15 cellular contexts compared by ENCODE assay signal in genomic region chr1:168689726-168690602, GRCh38. TPM values are rescaled to one million over a fixed set of nuclear protein-coding genes. Genes with fewer than 3 reads are reported as not detected.
DNase-seq lines count a peak whose midpoint lies in the region; ATAC-seq, FAIRE-seq and TF ChIP-seq lines count a peak whose summit lies in the region.
"Had no signal": no experiment of that assay in that cellular context is flagged by ENCODE, and none has a peak within 500 bp of the region (broad histone marks: within the 10 kb centered on the region; RNA-seq: fewer than 3 reads in every experiment).

No MANE protein-coding gene starts in this region.

- TF ChIP-seq CTCF in heart left ventricle (IDR thresholded peaks at IDR 0.05) (no peak), pancreas (IDR thresholded peaks at IDR 0.05) (no peak), omental fat pad (IDR thresholded peaks at IDR 0.05) (no peak)

- H3K36me3 ChIP-seq in heart left ventricle, result no peaks in the 10 kb centered on the region
- H3K36me3 ChIP-seq in pancreas, result no peaks in the 10 kb centered on the region
- H3K36me3 ChIP-seq: BLaER1 treated with 17β-estradiol and CSF1 and Interleukin-3, amounts not matched to agents 10 nM and 100 nM; brain microvascular endothelial cell had no signal

- peak; percentile 28 for DNase-seq in COLO829 (ENCODE audit: low spot score)
- peak; percentile 75 for DNase-seq in RCC 7860 (ENCODE audit: low spot score)
- peak in 3 of 5 donors; percentile 23 to 55 (median 26) for DNase-seq in heart left ventricle
- peak in 4 of 6 donors; percentile 15 to 59 (median 42) for DNase-seq in pancreas
- no peak for DNase-seq in omental fat pad (ENCODE audit: low spot score)
- no peak for DNase-seq in DMS114 treated with DMSO at 0.1 percent for 48 hours (lab: John Stamatoyannopoulos, UW; ENCODE audit: unreplicated experiment)
- DNase-seq: activated CD4-positive, CD25-positive, alpha-beta regulatory T cell; brain microvascular endothelial cell; stimulated activated CD8-positive, alpha-beta memory T cell treated with anti-CD3 and anti-CD28 coated beads, Interleukin-4, amount 100 ng/mL, for 48 hours had no signal

- H3K27ac ChIP-seq in heart left ventricle (peak overlapping the region in 7 of 12 donors; percentile 18 to 57 (median 42)), pancreas (peak overlapping the region; percentile 63 to 82 (median 72))
- H3K27ac ChIP-seq: BLaER1 treated with 17β-estradiol and CSF1 and Interleukin-3, amounts not matched to agents 10 nM and 100 nM; brain microvascular endothelial cell; SK-N-MC had no signal

- H3K9me3 ChIP-seq in heart left ventricle (no peaks in the 10 kb centered on the region), pancreas (no peaks in the 10 kb centered on the region)
- H3K9me3 ChIP-seq: BLaER1 treated with 17β-estradiol and CSF1 and Interleukin-3, amounts not matched to agents 10 nM and 100 nM had no signal

- TF ChIP-seq POLR2A in heart left ventricle (IDR thresholded peaks at IDR 0.05), result no peak

- FAIRE-seq in RCC 7860 (lab: Jason Lieb, UNC) (peak; percentile 92), pancreas (lab: Jason Lieb, UNC) (no peak)

- H3K4me3 ChIP-seq in heart left ventricle (no peak overlapping the region), pancreas (no peak overlapping the region)
- H3K4me3 ChIP-seq: BLaER1 treated with 17β-estradiol and CSF1 and Interleukin-3, amounts not matched to agents 10 nM and 100 nM; SK-N-MC had no signal

- peak; percentile 55 to 96 (median 88) for ATAC-seq in heart left ventricle
- ATAC-seq in pancreas, result peak; percentile 64 to 77 (median 70)
- no peak for ATAC-seq in omental fat pad (ENCODE audit: low FRiP score)
- ATAC-seq in HG03039 (IDR thresholded peaks at IDR 0.05; ENCODE audit: unreplicated experiment), result no peak
- no peak for ATAC-seq in HG02840 (IDR thresholded peaks at IDR 0.05; ENCODE audit: low FRiP score, unreplicated experiment)
- ATAC-seq: natural killer cell treated with Interleukin-12 subunit alpha and Interleukin-12 subunit beta and Interleukin-15 and Interleukin-18, amount 100 ng/mL, for 72 hours had no signal

- H3K27me3 ChIP-seq in heart left ventricle, result no peaks in the 10 kb centered on the region
- no peaks in the 10 kb centered on the region for H3K27me3 ChIP-seq in pancreas
- H3K27me3 ChIP-seq: BLaER1 treated with 17β-estradiol and CSF1 and Interleukin-3, amounts not matched to agents 10 nM and 100 nM; brain microvascular endothelial cell had no signal

- H3K4me1 ChIP-seq in heart left ventricle, result peaks cover 0 to 28% (median 1%) of the 10 kb centered on the region in 12 donors
- H3K4me1 ChIP-seq in pancreas, result peaks cover 47 to 66% (median 65%) of the 10 kb centered on the region in 3 donors
- H3K4me1 ChIP-seq: BLaER1 treated with 17β-estradiol and CSF1 and Interleukin-3, amounts not matched to agents 10 nM and 100 nM had no signal

- intact Hi-C loops in heart left ventricle (cut with DNase I) (no loop called here), pancreas (cut with DNase I) (no loop called here)

- WGBS in heart left ventricle, 4 donors, result 69 to 79% (median 73%) methylated on average over 8 of the region's 8 CpGs
- WGBS in pancreas, 2 donors, result 19 to 24% methylated on average over 8 of the region's 8 CpGs

RNA-seq across cellular contexts. Expression of gene DPT, which starts 39.0 kb away (rescaled TPM):
- total RNA-seq in heart left ventricle (10 to 100 TPM; 20.5 to 74.1 (median 35.0) TPM), pancreas (10 to 100 TPM in 1 of 6 donors, 1 to 10 TPM in 5; 3.4 to 14.1 (median 5.8) TPM), omental fat pad (100 to 1,000 TPM; 147 to 298 (median 275) TPM)
- polyA plus RNA-seq in heart left ventricle (10 to 100 TPM; 15.1 to 67.6 TPM), pancreas (10 to 100 TPM; 13.4 to 16.2 TPM)
- total RNA-seq: epithelial cell of proximal tubule; natural killer cell treated with Interleukin-12 subunit alpha and Interleukin-12 subunit beta and Interleukin-15 and Interleukin-18, amount 100 ng/mL, for 72 hours had no signal

Comparison
In these comparisons a context has a peak if more than half of its experiments do, and no peak if none do; other contexts are left out.
1. DNase-seq: peak in COLO829 (single experiment), RCC 7860 (single experiment), heart left ventricle (3 of 5) and pancreas (4 of 6); none in omental fat pad (single experiment) and DMS114 treated with DMSO at 0.1 percent for 48 hours (single experiment).
2. ATAC-seq: peak in heart left ventricle (4 of 4) and pancreas (4 of 4); none in omental fat pad (single experiment), HG03039 (single experiment) and HG02840 (single experiment).